Comparison of ENCODE assay signal across 11 cellular contexts in genomic region chr13:110925023-110925608, GRCh38. TPM values are rescaled to one million over a fixed set of nuclear protein-coding genes. Genes with fewer than 3 reads are reported as not detected.
A peak's percentile ranks its signal among the peaks of the same experiment; 100 is the strongest.
DNase-seq lines count a peak whose midpoint lies in the region; ATAC-seq, FAIRE-seq and TF ChIP-seq lines count a peak whose summit lies in the region.
"Had no signal": no experiment of that assay in that cellular context is flagged by ENCODE, and none has a peak within 500 bp of the region (broad histone marks: within the 10 kb centered on the region; RNA-seq: fewer than 3 reads in every experiment).

No MANE protein-coding gene starts in this region.

- H3K4me2 ChIP-seq in K562 (ENCODE audit: insufficient read depth, low read length): no peak overlapping the region

- no peaks in the 10 kb centered on the region for H3K36me3 Mint-ChIP-seq in osteocyte (ENCODE audit: unreplicated experiment)

- WGBS in K562 (ENCODE audit: insufficient coverage, low coverage, missing lambda C conversion rate): 44% methylated on average over 8 of the region's 8 CpGs

- H3K4me3 Mint-ChIP-seq in osteocyte (ENCODE audit: unreplicated experiment): no peak overlapping the region
- H3K4me3 Mint-ChIP-seq: T-helper 17 cell had no signal

- in situ Hi-C loops in KBM-7 (cut with MboI; ENCODE audit: low pct_unique_long_range_greater_than_20kb, low sequenced_read_pairs) (no loop called here), K562 (cut with MboI) (loop anchor here (10.0 kb wide), 1 partner anchor 90 kb away; no protein-coding TSS in a partner anchor)

- no peaks in the 10 kb centered on the region for H3K79me2 ChIP-seq in K562 (ENCODE audit: control insufficient read depth, insufficient read depth, low read length)
- H3K79me2 ChIP-seq: parathyroid adenoma had no signal

- CTCF ChIA-PET in K562 (lab: Yijun Ruan, JAX; ENCODE audit: low intra/inter-chr PET ratio): no interaction called here

- H3K4me1 ChIP-seq in K562 (replicated peaks in 1 of 2; ENCODE audit: control insufficient read depth in 2 of 2, insufficient read depth in 2 of 2, low read length in 2 of 2): peaks cover 3% of the 10 kb centered on the region in 2 experiments; a peak in 3 of 5 replicates
- H3K4me1 ChIP-seq: parathyroid adenoma had no signal

- H3K27ac Mint-ChIP-seq in osteocyte (ENCODE audit: unreplicated experiment): no peak overlapping the region
- H3K27ac Mint-ChIP-seq: T-helper 17 cell had no signal

- peaks cover 12% of the 10 kb centered on the region for H3K27me3 Mint-ChIP-seq in osteocyte (ENCODE audit: unreplicated experiment)

- H3K9me3 Mint-ChIP-seq in osteocyte (ENCODE audit: unreplicated experiment): no peaks in the 10 kb centered on the region

- no peak for TF ChIP-seq POLR2A in K562 (conservative IDR thresholded peaks at IDR 0.05)

- H3K9me1 ChIP-seq in K562 (ENCODE audit: control insufficient read depth, insufficient read depth, low read length): no peaks in the 10 kb centered on the region

- no peaks in the 10 kb centered on the region for H4K20me1 ChIP-seq in K562 (replicated peaks; ENCODE audit: control insufficient read depth, insufficient read depth, low read length)

- intact Hi-C loops in K562 (cut with micrococcal nuclease): loop anchor here (2.0 kb wide), 1 partner anchor 96 kb away; no protein-coding TSS in a partner anchor
- intact Hi-C loops in dorsolateral prefrontal cortex (cut with DNase I): no loop called here

- no peaks in the 10 kb centered on the region for H3K36me3 ChIP-seq in K562 (ENCODE audit: control insufficient read depth, insufficient read depth, low read length)

- peak; percentile 23 for FAIRE-seq in K562 (lab: Jason Lieb, UNC)

- no peaks in the 10 kb centered on the region for H3K27me3 ChIP-seq in K562 (ENCODE audit: control insufficient read depth in 2 of 2, insufficient read depth in 2 of 2, low read length in 2 of 2)
- H3K27me3 ChIP-seq in dorsolateral prefrontal cortex: peaks cover 0 to 12% (median 0%) of the 10 kb centered on the region in 45 donors

- TF ChIP-seq CTCF in K562 (IDR thresholded peaks at IDR 0.05 in 2 of 3, conservative IDR thresholded peaks at IDR 0.05 in 1 of 3; ENCODE audit: insufficient read depth in 2 of 3, low read depth in 1 of 3, low read length in 3 of 3) (peak; percentile 29 to 49 (median 40); a peak in 4 of 6 replicates), osteocyte (IDR thresholded peaks at IDR 0.05) (peak; percentile 39), dorsolateral prefrontal cortex (IDR thresholded peaks at IDR 0.05 in 54 of 56, conservative IDR thresholded peaks at IDR 0.05 in 2 of 56; ENCODE audit: low read depth in 1 of 56, partially characterized antibody in 56 of 56) (peak in 21 of 56 donors; percentile 6 to 44 (median 22))

- no peaks in the 10 kb centered on the region; the same call in 1 of the 2 replicates for H3K9me3 ChIP-seq in K562 (replicated peaks; ENCODE audit: control insufficient read depth, insufficient read depth, low read depth, low read length)

- TF ChIP-seq EP300 in K562 (IDR thresholded peaks at IDR 0.05; ENCODE audit: low read length): no peak

- no TSS peak for BruUV-seq in K562 (replicated peaks; lab: Mats Ljungman, UMichigan)

- H3K4me3 ChIP-seq in K562 (no peak overlapping the region), dorsolateral prefrontal cortex (no peak overlapping the region)

- TF ChIP-seq RAD21 in K562 (CRISPR knock-in tag; conservative IDR thresholded peaks at IDR 0.05 in 1 of 2, IDR thresholded peaks at IDR 0.05 in 1 of 2): peak in 1 of 2 experiments; percentile 59; a peak in 2 of 4 replicates

- no peak overlapping the region for H3K27ac ChIP-seq in K562 (ENCODE audit: extremely low read depth, low read depth, low read length)
- H3K27ac ChIP-seq in dorsolateral prefrontal cortex: no peak overlapping the region
- H3K27ac ChIP-seq: parathyroid adenoma had no signal

- DNase-seq in NCI-H1092 treated with DMSO at 0.1 percent for 48 hours (lab: John Stamatoyannopoulos, UW): peak; percentile 14
- no peak for DNase-seq in NCI-H1092 (lab: John Stamatoyannopoulos, UW)
- peak; percentile 43 for DNase-seq in KBM-7
- DNase-seq in K562 (ENCODE audit: extremely low read depth in 1 of 4, low spot score in 3 of 4): peak in 1 of 4 experiments; percentile 49
- DNase-seq in osteocyte (ENCODE audit: extremely low spot score, unreplicated experiment): peak; percentile 34
- no peak for DNase-seq in activated CD4-positive, alpha-beta T cell treated with anti-CD3 and anti-CD28 coated beads for 1 hour
- DNase-seq in dorsolateral prefrontal cortex: no peak
- no peak for DNase-seq in iPS-NIHi7 (ENCODE audit: extremely low spot score)
- DNase-seq: left cardiac atrium, T-helper 17 cell had no signal

- H2AFZ ChIP-seq in K562 (ENCODE audit: low read depth, low read length): peak overlapping the region; percentile 45; the same call in 1 of the 2 replicates
- H2AFZ ChIP-seq: parathyroid adenoma had no signal

- ATAC-seq in K562: 0 out of 3 replicates have a peak, but pooled peaks have one; percentile 29
- ATAC-seq: T-helper 17 cell had no signal

- POLR2A ChIA-PET in K562 (lab: Yijun Ruan, JAX): interaction anchor here (1.0 to 1.1 kb wide), 2 partner anchors 10 to 11 kb away, joined by 3 read pairs; partner anchors contain the start of gene ANKRD10

- H3K9ac ChIP-seq in K562 (ENCODE audit: insufficient read depth in 1 of 2, low read depth in 2 of 2, low read length in 2 of 2): no peak overlapping the region
- H3K9ac ChIP-seq: parathyroid adenoma had no signal

- H3K4me1 Mint-ChIP-seq in osteocyte (ENCODE audit: unreplicated experiment): peaks cover 6% of the 10 kb centered on the region

TF ChIP-seq in K562, 482 proteins besides CTCF, POLR2A, EP300 and RAD21 (continues in another document):
- TF ChIP-seq CSDE1 (IDR thresholded peaks at IDR 0.05): no peak
- TF ChIP-seq YY1 (IDR thresholded peaks at IDR 0.05; ENCODE audit: borderline replicate concordance in 1 of 3, control insufficient read depth in 1 of 3, extremely low read depth in 1 of 3, insufficient read depth in 3 of 3, insufficient read length in 1 of 3, insufficient replicate concordance in 2 of 3, low read depth in 1 of 3, low read length in 2 of 3): peak in 1 of 3 experiments; percentile 39
- TF ChIP-seq NR2C1 (IDR thresholded peaks at IDR 0.05): no peak
- no peak for TF ChIP-seq NR2C1 (tag; IDR thresholded peaks at IDR 0.05)
- TF ChIP-seq MBD2 (IDR thresholded peaks at IDR 0.05; ENCODE audit: borderline replicate concordance, low read depth): no peak
- TF ChIP-seq MEF2D (tag; conservative IDR thresholded peaks at IDR 0.05; ENCODE audit: low read depth): peak; percentile 61; the same call in 1 of the 2 replicates
- peak; percentile 68 for TF ChIP-seq ZNF592 (IDR thresholded peaks at IDR 0.05)
- TF ChIP-seq POLR2AphosphoS2 (IDR thresholded peaks at IDR 0.05; ENCODE audit: low read length): no peak
- no peak for TF ChIP-seq PRPF4 (IDR thresholded peaks at IDR 0.05; ENCODE audit: insufficient read depth, low read depth, low read length, poor library complexity, severe bottlenecking)
- no peak for TF ChIP-seq ZNF24 (IDR thresholded peaks at IDR 0.05)

RNA-seq across cellular contexts. Expression of gene ANKRD10, which starts 10.2 kb away (rescaled TPM):
- 178 and 324 TPM in 2 replicates for total RNA-seq in K562 (2011; cell fraction: chromatin; rRNA removed; ENCODE audit: low replicate concordance)
- total RNA-seq in K562 (2011; cell fraction: nucleolus; rRNA removed): 159 and 175 TPM in 2 replicates
- 205 and 428 TPM in 2 replicates for total RNA-seq in K562 (2011; cell fraction: nucleoplasm; rRNA removed)
- 45.0 and 50.2 TPM in 2 replicates for total RNA-seq in K562 (2014; rRNA removed)
- 53.0 and 67.7 TPM in 2 replicates for total RNA-seq in K562 (2014; rRNA removed; fragmentation: Illumina TruSeq; extraction: Trizol)
- total RNA-seq in K562 (2015; rRNA removed; fragmentation: Illumina TruSeq; extraction: Trizol): 45.4 and 61.9 TPM in 2 replicates
- total RNA-seq in K562 (2021): 46.9 and 55.0 TPM in 2 replicates
- 169 and 183 TPM in 2 replicates for polyA plus RNA-seq in K562 (2011; rRNA removed)
- polyA plus RNA-seq in K562 (2011; cell fraction: cytosol; rRNA removed): 54.2 and 61.3 TPM in 2 replicates
- 416 and 593 TPM in 2 replicates for polyA plus RNA-seq in K562 (2011; cell fraction: nucleus; rRNA removed)
- polyA plus RNA-seq in K562 (2012): 32.3 and 57.8 TPM in 2 replicates
- 21.7 and 23.2 TPM in 2 replicates for polyA plus RNA-seq in K562 (2014; fragmentation: Illumina TruSeq; extraction: Trizol)
- polyA plus RNA-seq in K562 (2014; fragmentation: Nextera tagmentation; extraction: Ambion mirVana): 10 to 100 TPM; 22.1 to 31.0 TPM
- polyA plus RNA-seq in K562 (2014; rRNA removed): 36.8 and 40.2 TPM in 2 replicates
- polyA minus RNA-seq in K562 (2011; rRNA and poly(A)+ RNA removed): 108 and 129 TPM in 2 replicates
- polyA minus RNA-seq in K562 (2011; cell fraction: cytosol; rRNA and poly(A)+ RNA removed): 91.0 and 108 TPM in 2 replicates
- 588 and 736 TPM in 2 replicates for polyA minus RNA-seq in K562 (2011; cell fraction: nucleus; rRNA and poly(A)+ RNA removed)
- total RNA-seq in osteocyte: 248 and 257 TPM in 2 replicates
- total RNA-seq in dorsolateral prefrontal cortex: 100 to 1,000 TPM; 107 to 197 (median 145) TPM

Comparison
In these comparisons a context has a peak if more than half of its experiments do, and no peak if none do; other contexts are left out.
1. DNase-seq: peak in NCI-H1092 treated with DMSO at 0.1 percent for 48 hours (single experiment), KBM-7 (single experiment) and osteocyte (single experiment); none in NCI-H1092 (single experiment), activated CD4-positive, alpha-beta T cell treated with anti-CD3 and anti-CD28 coated beads for 1 hour (single experiment), dorsolateral prefrontal cortex (0 of 10) and iPS-NIHi7 (single experiment).